ENCODE assay signal across 20 cellular contexts in the genomic region with DNA sequence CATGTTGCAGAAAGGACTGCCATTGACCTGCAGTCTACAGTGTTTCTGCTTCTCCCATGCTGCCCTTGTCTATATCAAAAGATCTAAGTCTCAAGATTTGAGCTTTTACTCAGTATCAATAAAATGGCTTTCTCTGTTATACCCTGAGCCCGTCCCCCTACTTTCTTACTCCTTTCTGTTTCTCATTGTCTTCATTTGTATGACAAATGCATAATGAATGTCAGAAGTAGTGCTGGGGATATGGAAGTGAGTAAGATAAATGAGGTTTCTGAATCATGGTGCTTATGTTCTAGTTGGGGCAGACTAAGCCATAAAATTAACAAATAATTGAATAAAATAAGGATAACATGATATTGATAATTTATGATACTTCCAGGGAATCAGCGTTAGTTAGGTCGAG.
DNase-seq lines count a peak whose midpoint lies in the region; ATAC-seq and TF ChIP-seq lines count a peak whose summit lies in the region.
"Had no signal": no experiment of that assay in that cellular context is flagged by ENCODE, and none has a peak within 500 bp of the region (broad histone marks: within the 10 kb centered on the region; RNA-seq: fewer than 3 reads in every experiment).

No MANE protein-coding gene starts in this region.

- H3K4me1 Mint-ChIP-seq in WTC11 = peaks cover 33% of the 10 kb centered on the region
- H3K4me1 Mint-ChIP-seq: activated CD8-positive, alpha-beta memory T cell treated with anti-CD3 and anti-CD28 coated beads, Interleukin-2, amount 10 ng/mL, durations not matched to agents 7 days and 5 days had no signal

- H3K27ac Mint-ChIP-seq in WTC11 = 0 out of 2 replicates have a peak overlapping the region, but pooled peaks have one; percentile 13
- H3K27ac Mint-ChIP-seq: activated CD8-positive, alpha-beta memory T cell treated with anti-CD3 and anti-CD28 coated beads, Interleukin-2, amount 10 ng/mL, durations not matched to agents 7 days and 5 days; endodermal cell had no signal

- no peaks in the 10 kb centered on the region for H3K27me3 Mint-ChIP-seq in WTC11 (ENCODE audit: low read depth)
- H3K27me3 Mint-ChIP-seq: activated CD8-positive, alpha-beta memory T cell treated with anti-CD3 and anti-CD28 coated beads, Interleukin-2, amount 10 ng/mL, durations not matched to agents 7 days and 5 days had no signal

- no peak overlapping the region for H3K4me3 ChIP-seq in foreskin fibroblast (ENCODE audit: low read depth in 1 of 2, low read length in 2 of 2)
- H3K4me3 ChIP-seq: lower lobe of right lung, smooth muscle cell, thoracic aorta had no signal

- no peak overlapping the region for H3K4me3 Mint-ChIP-seq in WTC11
- H3K4me3 Mint-ChIP-seq: activated CD8-positive, alpha-beta memory T cell treated with anti-CD3 and anti-CD28 coated beads, Interleukin-2, amount 10 ng/mL, durations not matched to agents 7 days and 5 days; endodermal cell had no signal

- ATAC-seq in WTC11 (0 out of 2 replicates have a peak, but pooled peaks have one; percentile 22), HG02884 (IDR thresholded peaks at IDR 0.05; ENCODE audit: unreplicated experiment) (no peak), HG02623 (IDR thresholded peaks at IDR 0.05; ENCODE audit: unreplicated experiment) (no peak)
- ATAC-seq: activated CD8-positive, alpha-beta memory T cell treated with anti-CD3 and anti-CD28 coated beads, Interleukin-2, amount 10 ng/mL, durations not matched to agents 7 days and 5 days; HCT116; lower lobe of right lung had no signal

- CTCF ChIA-PET in WTC11 (lab: Charles Lee) = no interaction called here

- no peak for TF ChIP-seq CTCF in WTC11 (IDR thresholded peaks at IDR 0.05)
- TF ChIP-seq CTCF in foreskin fibroblast (IDR thresholded peaks at IDR 0.05; ENCODE audit: low read depth, low read length) = no peak

- peak; percentile 83 for DNase-seq in HCEC 1CT
- DNase-seq in WTC11 (ENCODE audit: low spot score) = no peak
- DNase-seq in foreskin fibroblast = peak; percentile 49 to 71
- no peak for DNase-seq in NCI-H1436 treated with DMSO at 0.1 percent for 48 hours (lab: John Stamatoyannopoulos, UW)
- no peak for DNase-seq in activated CD4-positive, CD25-positive, alpha-beta regulatory T cell treated with anti-CD3 and anti-CD28 coated beads, Interleukin-2, amount 50 U/mL, for 72 hours
- DNase-seq: activated CD8-positive, alpha-beta memory T cell treated with anti-CD3 and anti-CD28 coated beads, Interleukin-2, amount 10 ng/mL, durations not matched to agents 7 days and 5 days; activated effector memory CD4-positive, alpha-beta T cell treated with Interleukin-2 at 50 U/mL for 16 hours; amniotic stem cell; cerebellar nuclear complex; endodermal cell; lower lobe of right lung; NCI-H187; NCI-H446; posterior cingulate gyrus; Right ventricle myocardium superior had no signal

- no peaks in the 10 kb centered on the region for H3K9me3 Mint-ChIP-seq in WTC11
- H3K9me3 Mint-ChIP-seq: endodermal cell had no signal

- no peaks in the 10 kb centered on the region for H3K36me3 Mint-ChIP-seq in WTC11
- H3K36me3 Mint-ChIP-seq: activated CD8-positive, alpha-beta memory T cell treated with anti-CD3 and anti-CD28 coated beads, Interleukin-2, amount 10 ng/mL, durations not matched to agents 7 days and 5 days had no signal

- POLR2A ChIA-PET in WTC11 (lab: Charles Lee) = no interaction called here

TF ChIP-seq in WTC11, 78 proteins besides CTCF, POLR2A, EP300 and RAD21 (continues in another document):
- TF ChIP-seq, protein P1, sequence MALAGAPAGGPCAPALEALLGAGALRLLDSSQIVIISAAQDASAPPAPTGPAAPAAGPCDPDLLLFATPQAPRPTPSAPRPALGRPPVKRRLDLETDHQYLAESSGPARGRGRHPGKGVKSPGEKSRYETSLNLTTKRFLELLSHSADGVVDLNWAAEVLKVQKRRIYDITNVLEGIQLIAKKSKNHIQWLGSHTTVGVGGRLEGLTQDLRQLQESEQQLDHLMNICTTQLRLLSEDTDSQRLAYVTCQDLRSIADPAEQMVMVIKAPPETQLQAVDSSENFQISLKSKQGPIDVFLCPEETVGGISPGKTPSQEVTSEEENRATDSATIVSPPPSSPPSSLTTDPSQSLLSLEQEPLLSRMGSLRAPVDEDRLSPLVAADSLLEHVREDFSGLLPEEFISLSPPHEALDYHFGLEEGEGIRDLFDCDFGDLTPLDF (CRISPR knock-in tag; IDR thresholded peaks at IDR 0.05) = no peak
- TF ChIP-seq, protein P2, sequence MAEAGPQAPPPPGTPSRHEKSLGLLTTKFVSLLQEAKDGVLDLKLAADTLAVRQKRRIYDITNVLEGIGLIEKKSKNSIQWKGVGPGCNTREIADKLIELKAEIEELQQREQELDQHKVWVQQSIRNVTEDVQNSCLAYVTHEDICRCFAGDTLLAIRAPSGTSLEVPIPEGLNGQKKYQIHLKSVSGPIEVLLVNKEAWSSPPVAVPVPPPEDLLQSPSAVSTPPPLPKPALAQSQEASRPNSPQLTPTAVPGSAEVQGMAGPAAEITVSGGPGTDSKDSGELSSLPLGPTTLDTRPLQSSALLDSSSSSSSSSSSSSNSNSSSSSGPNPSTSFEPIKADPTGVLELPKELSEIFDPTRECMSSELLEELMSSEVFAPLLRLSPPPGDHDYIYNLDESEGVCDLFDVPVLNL (CRISPR knock-in tag; IDR thresholded peaks at IDR 0.05; ENCODE audit: borderline replicate concordance, low read depth) = no peak
- TF ChIP-seq IRF2 (CRISPR knock-in tag; IDR thresholded peaks at IDR 0.05; ENCODE audit: borderline replicate concordance, low read depth) (no peak), ZBTB21 (CRISPR knock-in tag; IDR thresholded peaks at IDR 0.05; ENCODE audit: borderline replicate concordance) (no peak), NFATC4 (CRISPR knock-in tag; IDR thresholded peaks at IDR 0.05) (no peak), CREM (CRISPR knock-in tag; IDR thresholded peaks at IDR 0.05) (no peak), JAZF1 (CRISPR knock-in tag; IDR thresholded peaks at IDR 0.05) (no peak), ETV6 (CRISPR knock-in tag; IDR thresholded peaks at IDR 0.05) (no peak), CREB1 (CRISPR knock-in tag; IDR thresholded peaks at IDR 0.05) (no peak), SOX15 (CRISPR knock-in tag; IDR thresholded peaks at IDR 0.05) (no peak), CBFB (CRISPR knock-in tag; IDR thresholded peaks at IDR 0.05; ENCODE audit: low read depth) (no peak), ZNF263 (CRISPR knock-in tag; IDR thresholded peaks at IDR 0.05; ENCODE audit: low read depth) (no peak)
- TF ChIP-seq, protein P3, sequence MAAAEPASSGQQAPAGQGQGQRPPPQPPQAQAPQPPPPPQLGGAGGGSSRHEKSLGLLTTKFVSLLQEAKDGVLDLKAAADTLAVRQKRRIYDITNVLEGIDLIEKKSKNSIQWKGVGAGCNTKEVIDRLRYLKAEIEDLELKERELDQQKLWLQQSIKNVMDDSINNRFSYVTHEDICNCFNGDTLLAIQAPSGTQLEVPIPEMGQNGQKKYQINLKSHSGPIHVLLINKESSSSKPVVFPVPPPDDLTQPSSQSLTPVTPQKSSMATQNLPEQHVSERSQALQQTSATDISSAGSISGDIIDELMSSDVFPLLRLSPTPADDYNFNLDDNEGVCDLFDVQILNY (CRISPR knock-in tag; IDR thresholded peaks at IDR 0.05) = no peak
- TF ChIP-seq, protein P4, sequence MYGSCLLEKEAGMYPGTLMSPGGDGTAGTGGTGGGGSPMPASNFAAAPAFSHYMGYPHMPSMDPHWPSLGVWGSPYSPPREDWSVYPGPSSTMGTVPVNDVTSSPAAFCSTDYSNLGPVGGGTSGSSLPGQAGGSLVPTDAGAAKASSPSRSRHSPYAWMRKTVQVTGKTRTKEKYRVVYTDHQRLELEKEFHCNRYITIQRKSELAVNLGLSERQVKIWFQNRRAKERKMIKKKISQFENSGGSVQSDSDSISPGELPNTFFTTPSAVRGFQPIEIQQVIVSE (CRISPR knock-in tag; IDR thresholded peaks at IDR 0.05; ENCODE audit: borderline replicate concordance) = no peak
- TF ChIP-seq, protein P5, sequence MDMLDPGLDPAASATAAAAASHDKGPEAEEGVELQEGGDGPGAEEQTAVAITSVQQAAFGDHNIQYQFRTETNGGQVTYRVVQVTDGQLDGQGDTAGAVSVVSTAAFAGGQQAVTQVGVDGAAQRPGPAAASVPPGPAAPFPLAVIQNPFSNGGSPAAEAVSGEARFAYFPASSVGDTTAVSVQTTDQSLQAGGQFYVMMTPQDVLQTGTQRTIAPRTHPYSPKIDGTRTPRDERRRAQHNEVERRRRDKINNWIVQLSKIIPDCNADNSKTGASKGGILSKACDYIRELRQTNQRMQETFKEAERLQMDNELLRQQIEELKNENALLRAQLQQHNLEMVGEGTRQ (CRISPR knock-in tag; IDR thresholded peaks at IDR 0.05) = no peak
- TF ChIP-seq, protein P6, sequence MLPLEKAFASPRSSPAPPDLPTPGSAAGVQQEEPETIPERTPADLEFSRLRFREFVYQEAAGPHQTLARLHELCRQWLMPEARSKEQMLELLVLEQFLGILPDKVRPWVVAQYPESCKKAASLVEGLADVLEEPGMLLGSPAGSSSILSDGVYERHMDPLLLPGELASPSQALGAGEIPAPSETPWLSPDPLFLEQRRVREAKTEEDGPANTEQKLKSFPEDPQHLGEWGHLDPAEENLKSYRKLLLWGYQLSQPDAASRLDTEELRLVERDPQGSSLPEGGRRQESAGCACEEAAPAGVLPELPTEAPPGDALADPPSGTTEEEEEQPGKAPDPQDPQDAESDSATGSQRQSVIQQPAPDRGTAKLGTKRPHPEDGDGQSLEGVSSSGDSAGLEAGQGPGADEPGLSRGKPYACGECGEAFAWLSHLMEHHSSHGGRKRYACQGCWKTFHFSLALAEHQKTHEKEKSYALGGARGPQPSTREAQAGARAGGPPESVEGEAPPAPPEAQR (CRISPR knock-in tag; IDR thresholded peaks at IDR 0.05) = no peak
- TF ChIP-seq, protein P7, sequence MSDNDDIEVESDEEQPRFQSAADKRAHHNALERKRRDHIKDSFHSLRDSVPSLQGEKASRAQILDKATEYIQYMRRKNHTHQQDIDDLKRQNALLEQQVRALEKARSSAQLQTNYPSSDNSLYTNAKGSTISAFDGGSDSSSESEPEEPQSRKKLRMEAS (CRISPR knock-in tag; IDR thresholded peaks at IDR 0.05) = no peak
- TF ChIP-seq, protein P8, sequence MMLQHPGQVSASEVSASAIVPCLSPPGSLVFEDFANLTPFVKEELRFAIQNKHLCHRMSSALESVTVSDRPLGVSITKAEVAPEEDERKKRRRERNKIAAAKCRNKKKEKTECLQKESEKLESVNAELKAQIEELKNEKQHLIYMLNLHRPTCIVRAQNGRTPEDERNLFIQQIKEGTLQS (CRISPR knock-in tag; conservative IDR thresholded peaks at IDR 0.05) = no peak

Comparison
In these comparisons a context has a peak if more than half of its experiments do, and no peak if none do; other contexts are left out.
1. DNase-seq: peak in HCEC 1CT (single experiment) and foreskin fibroblast (2 of 2); none in WTC11 (single experiment), NCI-H1436 treated with DMSO at 0.1 percent for 48 hours (single experiment) and activated CD4-positive, CD25-positive, alpha-beta regulatory T cell treated with anti-CD3 and anti-CD28 coated beads, Interleukin-2, amount 50 U/mL, for 72 hours (single experiment).